ENCODE assay signal across 24 cellular contexts in genomic region chr11:3094223-3094824, GRCh38. TPM values are rescaled to one million over a fixed set of nuclear protein-coding genes. Genes with fewer than 3 reads are reported as not detected.
DNase-seq lines count a peak whose midpoint lies in the region; ATAC-seq and TF ChIP-seq lines count a peak whose summit lies in the region.
"Had no signal": no experiment of that assay in that cellular context is flagged by ENCODE, and none has a peak within 500 bp of the region (broad histone marks: within the 10 kb centered on the region; RNA-seq: fewer than 3 reads in every experiment).

No MANE protein-coding gene starts in this region.

- no peak overlapping the region for H3K4me3 Mint-ChIP-seq in HFFc6
- no peak overlapping the region for H3K4me3 Mint-ChIP-seq in dendritic cell treated with granulocyte-macrophage colony-stimulating factor and Interleukin-4, amounts not matched to agents 40 ng/mL and 50 ng/mL, for 4 days
- no peak overlapping the region for H3K4me3 Mint-ChIP-seq in natural killer cell treated with Interleukin-12 subunit alpha and Interleukin-12 subunit beta and Interleukin-15 and Interleukin-18, amount 100 ng/mL, for 72 hours
- H3K4me3 Mint-ChIP-seq: activated naive CD8-positive, alpha-beta T cell treated with anti-CD3 and anti-CD28 coated beads, Interleukin-2, amount 10 ng/mL, durations not matched to agents 7 days and 5 days; naive thymus-derived CD8-positive, alpha-beta T cell; stimulated activated memory B cell treated with anti-CD40 and anti-IgM and Interleukin-4, amounts not matched to agents 10 μg/mL and 1 μg/mL and 100 μg/mL, for 72 hours had no signal

- H3K36me3 ChIP-seq in upper lobe of right lung (peaks cover 21% of the 10 kb centered on the region), SJCRH30 (no peaks in the 10 kb centered on the region)

- peaks cover 3% of the 10 kb centered on the region for H3K27me3 Mint-ChIP-seq in HFFc6 (ENCODE audit: insufficient read depth)
- H3K27me3 Mint-ChIP-seq in dendritic cell treated with granulocyte-macrophage colony-stimulating factor and Interleukin-4, amounts not matched to agents 40 ng/mL and 50 ng/mL, for 4 days: no peaks in the 10 kb centered on the region
- H3K27me3 Mint-ChIP-seq in natural killer cell treated with Interleukin-12 subunit alpha and Interleukin-12 subunit beta and Interleukin-15 and Interleukin-18, amount 100 ng/mL, for 72 hours: no peaks in the 10 kb centered on the region

- no peaks in the 10 kb centered on the region for H3K4me1 ChIP-seq in upper lobe of right lung
- peaks cover 12% of the 10 kb centered on the region; the same call in 1 of the 2 replicates for H3K4me1 ChIP-seq in SJCRH30
- H3K4me1 ChIP-seq: testis had no signal

- H3K27ac ChIP-seq in upper lobe of right lung: no peak overlapping the region
- H3K27ac ChIP-seq in SJCRH30: no peak overlapping the region
- H3K27ac ChIP-seq: testis had no signal

- peaks cover 22% of the 10 kb centered on the region for H3K36me3 Mint-ChIP-seq in HFFc6 (ENCODE audit: low read depth)
- H3K36me3 Mint-ChIP-seq in dendritic cell treated with granulocyte-macrophage colony-stimulating factor and Interleukin-4, amounts not matched to agents 40 ng/mL and 50 ng/mL, for 4 days (ENCODE audit: low read depth): peaks cover 100% of the 10 kb centered on the region
- H3K36me3 Mint-ChIP-seq in natural killer cell treated with Interleukin-12 subunit alpha and Interleukin-12 subunit beta and Interleukin-15 and Interleukin-18, amount 100 ng/mL, for 72 hours: peaks cover 1% of the 10 kb centered on the region
- H3K36me3 Mint-ChIP-seq: activated naive CD8-positive, alpha-beta T cell treated with anti-CD3 and anti-CD28 coated beads, Interleukin-2, amount 10 ng/mL, durations not matched to agents 7 days and 5 days; stimulated activated memory B cell treated with anti-CD40 and anti-IgM and Interleukin-4, amounts not matched to agents 10 μg/mL and 1 μg/mL and 100 μg/mL, for 72 hours had no signal

- no peaks in the 10 kb centered on the region for H3K27me3 ChIP-seq in upper lobe of right lung
- no peaks in the 10 kb centered on the region for H3K27me3 ChIP-seq in SJCRH30
- H3K27me3 ChIP-seq: testis had no signal

- no peak for TF ChIP-seq CTCF in HFFc6 (IDR thresholded peaks at IDR 0.05)
- TF ChIP-seq CTCF in upper lobe of right lung (IDR thresholded peaks at IDR 0.05): no peak

- DNase-seq in HFFc6 (no peak), upper lobe of right lung (peak; percentile 58), SJCRH30 (no peak), NCI-H1694 (lab: John Stamatoyannopoulos, UW) (no peak)
- peak; percentile 56 for DNase-seq in natural killer cell treated with Interleukin-12 subunit alpha and Interleukin-12 subunit beta and Interleukin-15 and Interleukin-18, amount 100 ng/mL, for 72 hours (ENCODE audit: low spot score)
- DNase-seq: activated CD4-positive, alpha-beta T cell treated with anti-CD3 and anti-CD28 coated beads for 48 hours; activated gamma-delta T cell treated with Interleukin-2 at 50 U/mL for 16 hours; activated naive CD8-positive, alpha-beta T cell treated with anti-CD3 and anti-CD28 coated beads, Interleukin-2, amount 10 ng/mL, durations not matched to agents 7 days and 5 days; activated T-cell treated with anti-CD3 and anti-CD28 coated beads, Interleukin-2, amount 50 U/mL, for 48 hours; C1 segment of cervical spinal cord; COR-L47; cortex of kidney; glutamatergic neuron; naive thymus-derived CD8-positive, alpha-beta T cell; NCI-H1092; NCI-H187 treated with DMSO at 0.1 percent for 48 hours; NCI-H2171; NCI-H82; stimulated activated CD4-positive, alpha-beta T cell treated with anti-CD3 and anti-CD28 coated beads, Interleukin-15, amount 100 ng/mL, for 24 hours; testis had no signal

- ATAC-seq in natural killer cell treated with Interleukin-12 subunit alpha and Interleukin-12 subunit beta and Interleukin-15 and Interleukin-18, amount 100 ng/mL, for 72 hours: no peak
- ATAC-seq in upper lobe of right lung: no peak
- no peak for ATAC-seq in GM19328 (IDR thresholded peaks at IDR 0.05; ENCODE audit: unreplicated experiment)
- ATAC-seq: K562; naive thymus-derived CD8-positive, alpha-beta T cell; stimulated activated memory B cell treated with anti-CD40 and anti-IgM and Interleukin-4, amounts not matched to agents 10 μg/mL and 1 μg/mL and 100 μg/mL, for 72 hours had no signal

- H3K4me1 Mint-ChIP-seq in HFFc6 (ENCODE audit: low read depth): peaks cover 24% of the 10 kb centered on the region
- peaks cover 7% of the 10 kb centered on the region for H3K4me1 Mint-ChIP-seq in dendritic cell treated with granulocyte-macrophage colony-stimulating factor and Interleukin-4, amounts not matched to agents 40 ng/mL and 50 ng/mL, for 4 days (ENCODE audit: low read depth)
- H3K4me1 Mint-ChIP-seq in natural killer cell treated with Interleukin-12 subunit alpha and Interleukin-12 subunit beta and Interleukin-15 and Interleukin-18, amount 100 ng/mL, for 72 hours (ENCODE audit: low read depth in 2 of 2): peaks cover 20 to 21% of the 10 kb centered on the region in 2 donors

- intact Hi-C loops in dendritic cell treated with granulocyte-macrophage colony-stimulating factor and Interleukin-4, amounts not matched to agents 40 ng/mL and 50 ng/mL, for 4 days (cut with micrococcal nuclease): no loop called here
- intact Hi-C loops in upper lobe of right lung (cut with DNase I): loop anchor here (10.0 kb wide), 1 partner anchor 50 kb away; no protein-coding TSS in a partner anchor

- H3K9me3 Mint-ChIP-seq in HFFc6: no peaks in the 10 kb centered on the region; the same call in 1 of the 2 replicates
- H3K9me3 Mint-ChIP-seq in dendritic cell treated with granulocyte-macrophage colony-stimulating factor and Interleukin-4, amounts not matched to agents 40 ng/mL and 50 ng/mL, for 4 days: no peaks in the 10 kb centered on the region
- H3K9me3 Mint-ChIP-seq in natural killer cell treated with Interleukin-12 subunit alpha and Interleukin-12 subunit beta and Interleukin-15 and Interleukin-18, amount 100 ng/mL, for 72 hours: no peaks in the 10 kb centered on the region
- H3K9me3 Mint-ChIP-seq: activated naive CD8-positive, alpha-beta T cell treated with anti-CD3 and anti-CD28 coated beads, Interleukin-2, amount 10 ng/mL, durations not matched to agents 7 days and 5 days; naive thymus-derived CD8-positive, alpha-beta T cell; stimulated activated memory B cell treated with anti-CD40 and anti-IgM and Interleukin-4, amounts not matched to agents 10 μg/mL and 1 μg/mL and 100 μg/mL, for 72 hours had no signal

- H3K9me3 ChIP-seq in upper lobe of right lung (no peaks in the 10 kb centered on the region), SJCRH30 (replicated peaks) (no peaks in the 10 kb centered on the region)
- H3K9me3 ChIP-seq: testis had no signal

- peak overlapping the region; percentile 95 for H3K27ac Mint-ChIP-seq in HFFc6
- H3K27ac Mint-ChIP-seq in dendritic cell treated with granulocyte-macrophage colony-stimulating factor and Interleukin-4, amounts not matched to agents 40 ng/mL and 50 ng/mL, for 4 days: peak overlapping the region; percentile 26
- H3K27ac Mint-ChIP-seq in natural killer cell treated with Interleukin-12 subunit alpha and Interleukin-12 subunit beta and Interleukin-15 and Interleukin-18, amount 100 ng/mL, for 72 hours: no peak overlapping the region
- H3K27ac Mint-ChIP-seq: activated naive CD8-positive, alpha-beta T cell treated with anti-CD3 and anti-CD28 coated beads, Interleukin-2, amount 10 ng/mL, durations not matched to agents 7 days and 5 days; stimulated activated memory B cell treated with anti-CD40 and anti-IgM and Interleukin-4, amounts not matched to agents 10 μg/mL and 1 μg/mL and 100 μg/mL, for 72 hours had no signal

- no peak overlapping the region for H3K4me3 ChIP-seq in upper lobe of right lung
- H3K4me3 ChIP-seq in SJCRH30: no peak overlapping the region
- H3K4me3 ChIP-seq: K562, testis had no signal

RNA-seq across cellular contexts. Expression of gene CARS1, which starts 37.1 kb away (rescaled TPM):
- 10 to 100 TPM; 51.2 to 64.3 (median 56.1) TPM for total RNA-seq in HFFc6 (2021; fragmentation: NEBNext Ultra II Directional; extraction: Animal tissue kit (Norgen Biotek cat#: 25700))
- total RNA-seq in natural killer cell treated with Interleukin-12 subunit alpha and Interleukin-12 subunit beta and Interleukin-15 and Interleukin-18, amount 100 ng/mL, for 72 hours: 100 to 1,000 TPM in 1 of 2 donors, 10 to 100 TPM in 1; 88.8 to 128 TPM
- 34.6 TPM for total RNA-seq in upper lobe of right lung
- total RNA-seq in SJCRH30 (2014; rRNA removed; shearing (Covaris generic)): 25.0 and 32.0 TPM in 2 replicates

Comparison
In these comparisons a context has a peak if more than half of its experiments do, and no peak if none do; other contexts are left out.
1. DNase-seq: peak in natural killer cell treated with Interleukin-12 subunit alpha and Interleukin-12 subunit beta and Interleukin-15 and Interleukin-18, amount 100 ng/mL, for 72 hours (single experiment) and upper lobe of right lung (single experiment); none in HFFc6 (single experiment), SJCRH30 (0 of 2) and NCI-H1694 (single experiment).
2. H3K27ac Mint-ChIP-seq: peak in HFFc6 (single experiment) and dendritic cell treated with granulocyte-macrophage colony-stimulating factor and Interleukin-4, amounts not matched to agents 40 ng/mL and 50 ng/mL, for 4 days (single experiment); none in natural killer cell treated with Interleukin-12 subunit alpha and Interleukin-12 subunit beta and Interleukin-15 and Interleukin-18, amount 100 ng/mL, for 72 hours (0 of 2).